ENCODE assay signal across 8 cellular contexts in the genomic region with DNA sequence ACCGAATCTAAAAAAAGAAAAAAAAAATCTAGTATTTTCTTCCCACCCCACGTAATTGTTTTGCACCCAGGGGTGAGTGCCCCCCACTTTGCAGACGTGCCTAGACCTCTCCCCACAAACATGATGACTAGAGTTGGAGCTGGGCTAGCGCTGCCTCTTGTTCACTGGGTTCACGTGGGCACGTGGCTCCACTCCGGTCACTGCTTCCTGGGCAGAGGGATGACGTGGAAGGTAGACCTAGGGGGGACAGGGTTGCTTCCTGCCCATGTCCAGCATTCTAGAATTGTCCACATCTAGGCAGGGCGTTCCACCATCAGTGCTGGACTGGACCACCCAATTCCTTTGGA. TPM values are rescaled to one million over a fixed set of nuclear protein-coding genes. Genes with fewer than 3 reads are reported as not detected.
DNase-seq lines count a peak whose midpoint lies in the region; ATAC-seq and TF ChIP-seq lines count a peak whose summit lies in the region.
"Had no signal": no experiment of that assay in that cellular context is flagged by ENCODE, and none has a peak within 500 bp of the region (broad histone marks: within the 10 kb centered on the region; RNA-seq: fewer than 3 reads in every experiment).

No MANE protein-coding gene starts in this region.

- peak overlapping the region; percentile 90 for H3K4me2 ChIP-seq in DND-41 (ENCODE audit: insufficient read depth, low read length)
- peak overlapping the region; percentile 74 for H3K4me2 ChIP-seq in osteoblast (ENCODE audit: insufficient read depth, low read length)

- H3K9ac ChIP-seq in DND-41 (ENCODE audit: low read depth, low read length): peak overlapping the region; percentile 69

- no peak for ATAC-seq in DND-41 (ENCODE audit: insufficient read depth, low read depth)

- TF ChIP-seq CTCF in DND-41 (IDR thresholded peaks at IDR 0.05; ENCODE audit: borderline replicate concordance, extremely low read depth, low read length, poor library complexity, severe bottlenecking) (no peak), coronary artery (IDR thresholded peaks at IDR 0.05) (no peak), osteoblast (IDR thresholded peaks at IDR 0.05; ENCODE audit: extremely low read depth, low read depth, low read length) (no peak), BE2C (IDR thresholded peaks at IDR 0.05; ENCODE audit: low read depth, low read length) (no peak)

- peak overlapping the region; percentile 86 for H2AFZ ChIP-seq in DND-41 (ENCODE audit: low read depth, low read length)
- H2AFZ ChIP-seq in osteoblast (ENCODE audit: low read length): peak overlapping the region; percentile 31

- DNase-seq in DND-41 (no peak), coronary artery (ENCODE audit: low spot score) (no peak), osteoblast (ENCODE audit: insufficient read length, low spot score, missing footprints) (peak; percentile 21), BE2C (no peak), cerebellum (ENCODE audit: low spot score) (no peak)
- no peak for DNase-seq in Jurkat, Clone E6-1 (ENCODE audit: low read depth, low spot score)
- no peak for DNase-seq in stimulated activated CD4-positive, alpha-beta T cell treated with anti-CD3 and anti-CD28 coated beads, Interleukin-4, amount 100 ng/mL, for 4 hours

- no peaks in the 10 kb centered on the region for H3K27me3 ChIP-seq in DND-41 (ENCODE audit: insufficient read depth, low read length, poor library complexity)
- no peaks in the 10 kb centered on the region for H3K27me3 ChIP-seq in osteoblast (ENCODE audit: insufficient read depth, low read length)
- H3K27me3 ChIP-seq in BE2C: no peaks in the 10 kb centered on the region

- peaks cover 21% of the 10 kb centered on the region for H3K4me1 ChIP-seq in DND-41 (ENCODE audit: insufficient read depth, low read length)
- H3K4me1 ChIP-seq in osteoblast (ENCODE audit: insufficient read depth, low read length): peaks cover 22% of the 10 kb centered on the region
- H3K4me1 ChIP-seq in BE2C: peaks cover 4% of the 10 kb centered on the region; the same call in 1 of the 2 replicates

- H4K20me1 ChIP-seq in DND-41 (ENCODE audit: insufficient read depth, low read length) (no peaks in the 10 kb centered on the region), osteoblast (ENCODE audit: insufficient read depth, low read length) (peaks cover 4% of the 10 kb centered on the region)

- no peaks in the 10 kb centered on the region for H3K9me3 ChIP-seq in DND-41 (ENCODE audit: insufficient read depth, low read length, severe bottlenecking)
- H3K9me3 ChIP-seq in osteoblast (ENCODE audit: low read depth, low read length): no peaks in the 10 kb centered on the region
- H3K9me3 ChIP-seq in BE2C: no peaks in the 10 kb centered on the region

- H3K4me3 ChIP-seq in DND-41 (ENCODE audit: low read depth in 1 of 2, low read length in 2 of 2) (peak overlapping the region in 1 of 2 experiments; percentile 62; a peak in 3 of 4 replicates), coronary artery (peak overlapping the region; percentile 76), osteoblast (ENCODE audit: insufficient read depth, low read length) (peak overlapping the region; percentile 65), BE2C (ENCODE audit: low read depth, low read length) (no peak overlapping the region)
- peak overlapping the region; percentile 46; the same call in 1 of the 2 replicates for H3K4me3 ChIP-seq in Jurkat, Clone E6-1 (ENCODE audit: low read length)

- H3K27ac ChIP-seq in DND-41 (ENCODE audit: low read length) (peak overlapping the region; percentile 75), coronary artery (no peak overlapping the region), osteoblast (ENCODE audit: low read depth, low read length) (peak overlapping the region; percentile 61)

- H3K36me3 ChIP-seq in DND-41 (ENCODE audit: insufficient read depth, low read length) (peaks cover 5% of the 10 kb centered on the region), osteoblast (ENCODE audit: insufficient read depth, low read length) (peaks cover 13% of the 10 kb centered on the region), BE2C (no peaks in the 10 kb centered on the region)

- H3K79me2 ChIP-seq in DND-41 (ENCODE audit: insufficient read depth, low read length) (peaks cover 9% of the 10 kb centered on the region; the same call in 1 of the 2 replicates), osteoblast (ENCODE audit: insufficient read depth, low read length) (peaks cover 35% of the 10 kb centered on the region)

RNA-seq across cellular contexts. Expression of gene LIMK1, which starts 0.9 kb away (rescaled TPM):
- polyA plus RNA-seq in Jurkat, Clone E6-1 (2012; ENCODE audit: insufficient read depth, insufficient read length): 28.5 TPM
- total RNA-seq in osteoblast (46.7 and 48.9 TPM in 2 replicates), cerebellum (15.2 TPM)
- 23.1 TPM for polyA plus RNA-seq in BE2C (2012; ENCODE audit: insufficient read depth, insufficient read length, low read depth)

RNA-seq across cellular contexts. Expression of gene ELN, which starts 54.8 kb away (rescaled TPM):
- polyA plus RNA-seq in Jurkat, Clone E6-1 (2012; ENCODE audit: insufficient read depth, insufficient read length): not detected
- total RNA-seq in osteoblast: 69.1 and 113 TPM in 2 replicates
- 35.3 TPM for polyA plus RNA-seq in BE2C (2012; ENCODE audit: insufficient read depth, insufficient read length, low read depth)
- 27.0 TPM for total RNA-seq in cerebellum
- total RNA-seq: T-helper 1 cell treated with Interleukin-12 subunit alpha and Interleukin-12 subunit beta and Interleukin-4 antibody, amounts not matched to agents 30 ng/mL and 1 ng/mL, for 36 hours had no signal

Comparison
In these comparisons a context has a peak if more than half of its experiments do, and no peak if none do; other contexts are left out.
1. H3K27ac ChIP-seq: peak in DND-41 (single experiment) and osteoblast (single experiment); none in coronary artery (0 of 2).